13 cellular contexts compared by ENCODE assay signal in genomic region chr7:158581440-158582088, GRCh38. TPM values are rescaled to one million over a fixed set of nuclear protein-coding genes. Genes with fewer than 3 reads are reported as not detected.
DNase-seq lines count a peak whose midpoint lies in the region; ATAC-seq lines count a peak whose summit lies in the region.
"Had no signal": no experiment of that assay in that cellular context is flagged by ENCODE, and none has a peak within 500 bp of the region (broad histone marks: within the 10 kb centered on the region; RNA-seq: fewer than 3 reads in every experiment).

No MANE protein-coding gene starts in this region.

- DNase-seq in HT-29 (ENCODE audit: low spot score) (peak; percentile 82), NCI-H2029 (lab: John Stamatoyannopoulos, UW) (peak; percentile 93), RPMI8226 (peak; percentile 39)
- DNase-seq in activated naive CD4-positive, alpha-beta T cell treated with Interleukin-2 at 50 U/mL for 16 hours: no peak
- DNase-seq in natural killer cell treated with Interleukin-12 subunit alpha and Interleukin-12 subunit beta and Interleukin-15 and Interleukin-18, amount 100 ng/mL, for 72 hours (ENCODE audit: low spot score): no peak
- DNase-seq: activated CD8-positive, alpha-beta T cell treated with anti-CD3 and anti-CD28 coated beads, Interleukin-2, amount 10 ng/mL, durations not matched to agents 7 days and 5 days; activated gamma-delta T cell treated with Interleukin-2 at 50 U/mL for 16 hours; kidney; natural killer cell had no signal

- H3K27me3 Mint-ChIP-seq in natural killer cell treated with Interleukin-12 subunit alpha and Interleukin-12 subunit beta and Interleukin-15 and Interleukin-18, amount 100 ng/mL, for 72 hours: peaks cover 24 to 32% of the 10 kb centered on the region in 2 donors

- peaks cover 14% of the 10 kb centered on the region for H3K36me3 Mint-ChIP-seq in natural killer cell treated with Interleukin-12 subunit alpha and Interleukin-12 subunit beta and Interleukin-15 and Interleukin-18, amount 100 ng/mL, for 72 hours
- H3K36me3 Mint-ChIP-seq: natural killer cell had no signal

- peaks cover 3% of the 10 kb centered on the region for H3K9me3 ChIP-seq in mucosa of stomach (ENCODE audit: control insufficient read depth, low read length)

- H3K4me1 Mint-ChIP-seq in natural killer cell treated with Interleukin-12 subunit alpha and Interleukin-12 subunit beta and Interleukin-15 and Interleukin-18, amount 100 ng/mL, for 72 hours (ENCODE audit: low read depth in 2 of 2): peaks cover 5 to 9% of the 10 kb centered on the region in 2 donors

- peaks cover 58% of the 10 kb centered on the region for H3K4me1 ChIP-seq in mucosa of stomach (ENCODE audit: control insufficient read depth, insufficient read depth, low read length)

- no peaks in the 10 kb centered on the region for H3K27me3 ChIP-seq in mucosa of stomach (ENCODE audit: control insufficient read depth, insufficient read depth, low read length)

- no peak for ATAC-seq in GM18511 (IDR thresholded peaks at IDR 0.05; ENCODE audit: unreplicated experiment)
- no peak for ATAC-seq in natural killer cell treated with Interleukin-12 subunit alpha and Interleukin-12 subunit beta and Interleukin-15 and Interleukin-18, amount 100 ng/mL, for 72 hours
- ATAC-seq: activated CD8-positive, alpha-beta T cell treated with anti-CD3 and anti-CD28 coated beads, Interleukin-2, amount 10 ng/mL, durations not matched to agents 7 days and 5 days; natural killer cell had no signal

- peak overlapping the region; percentile 47 for H3K9ac ChIP-seq in mucosa of stomach (ENCODE audit: low read length)

- H3K9me3 Mint-ChIP-seq in natural killer cell treated with Interleukin-12 subunit alpha and Interleukin-12 subunit beta and Interleukin-15 and Interleukin-18, amount 100 ng/mL, for 72 hours: peaks cover 13% of the 10 kb centered on the region
- H3K9me3 Mint-ChIP-seq: natural killer cell had no signal

- no peak overlapping the region for H3K27ac Mint-ChIP-seq in natural killer cell treated with Interleukin-12 subunit alpha and Interleukin-12 subunit beta and Interleukin-15 and Interleukin-18, amount 100 ng/mL, for 72 hours
- H3K27ac Mint-ChIP-seq: activated CD8-positive, alpha-beta T cell treated with anti-CD3 and anti-CD28 coated beads, Interleukin-2, amount 10 ng/mL, durations not matched to agents 7 days and 5 days; CD4-positive, CD25-positive, alpha-beta regulatory T cell; natural killer cell had no signal

- H3K4me3 ChIP-seq in mucosa of stomach (ENCODE audit: low read length): no peak overlapping the region

- no peak overlapping the region for H3K4me3 Mint-ChIP-seq in natural killer cell treated with Interleukin-12 subunit alpha and Interleukin-12 subunit beta and Interleukin-15 and Interleukin-18, amount 100 ng/mL, for 72 hours
- H3K4me3 Mint-ChIP-seq: activated CD8-positive, alpha-beta T cell treated with anti-CD3 and anti-CD28 coated beads, Interleukin-2, amount 10 ng/mL, durations not matched to agents 7 days and 5 days; brain; CD4-positive, CD25-positive, alpha-beta regulatory T cell; natural killer cell had no signal

- H3K36me3 ChIP-seq in mucosa of stomach (ENCODE audit: control insufficient read depth, insufficient read depth, low read length): no peaks in the 10 kb centered on the region

RNA-seq across cellular contexts. Expression of gene PTPRN2, which starts 6.1 kb away (rescaled TPM):
- total RNA-seq in HT-29 (2014; rRNA removed; shearing (Covaris generic)): 0.52 and 1.7 TPM in 2 replicates
- total RNA-seq in natural killer cell treated with Interleukin-12 subunit alpha and Interleukin-12 subunit beta and Interleukin-15 and Interleukin-18, amount 100 ng/mL, for 72 hours: under 1 TPM; 0.17 to 0.74 TPM

Comparison
In these comparisons a context has a peak if more than half of its experiments do, and no peak if none do; other contexts are left out.
1. DNase-seq: peak in HT-29 (single experiment), NCI-H2029 (single experiment) and RPMI8226 (single experiment); none in activated naive CD4-positive, alpha-beta T cell treated with Interleukin-2 at 50 U/mL for 16 hours (single experiment) and natural killer cell treated with Interleukin-12 subunit alpha and Interleukin-12 subunit beta and Interleukin-15 and Interleukin-18, amount 100 ng/mL, for 72 hours (single experiment).